ENCODE assay signal across 8 cellular contexts in the genomic region with DNA sequence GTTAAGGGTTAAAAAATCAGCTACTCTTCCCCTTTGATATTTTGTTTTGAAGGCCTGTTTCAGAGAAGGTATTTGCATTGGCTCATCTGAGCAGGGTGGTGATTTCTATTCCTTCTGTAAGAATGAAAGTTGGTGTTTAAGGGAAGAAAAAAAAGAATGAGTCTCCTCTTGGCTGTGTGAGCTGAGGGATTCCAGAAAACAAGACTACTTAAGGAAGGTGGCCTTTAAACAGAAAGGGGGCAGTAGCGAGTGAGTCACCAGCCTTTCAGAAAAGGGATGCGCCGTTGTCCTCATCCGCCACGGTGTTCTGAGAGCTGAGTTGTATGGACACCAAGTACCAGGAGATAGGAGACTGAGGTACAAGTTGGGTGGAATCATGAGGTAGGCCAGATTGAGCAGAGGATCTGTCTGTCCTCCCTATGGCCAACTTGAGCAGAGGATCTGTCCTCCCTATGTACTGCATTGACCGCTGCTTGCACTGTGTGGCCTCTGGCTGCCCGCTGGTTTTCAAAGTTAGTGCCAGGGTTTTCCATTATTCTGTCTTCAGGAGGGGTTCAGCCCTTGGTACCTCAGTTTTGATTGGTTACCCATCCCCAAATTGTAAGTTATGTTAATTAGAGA. TPM values are rescaled to one million over a fixed set of nuclear protein-coding genes. Genes with fewer than 3 reads are reported as not detected.
A peak's percentile ranks its signal among the peaks of the same experiment; 100 is the strongest.
DNase-seq lines count a peak whose midpoint lies in the region; ATAC-seq and TF ChIP-seq lines count a peak whose summit lies in the region.
"Had no signal": no experiment of that assay in that cellular context is flagged by ENCODE, and none has a peak within 500 bp of the region (broad histone marks: within the 10 kb centered on the region; RNA-seq: fewer than 3 reads in every experiment).

No MANE protein-coding gene starts in this region.

- peak overlapping the region; percentile 32 for H3K4me3 Mint-ChIP-seq in CD4-positive, alpha-beta T cell
- no peak overlapping the region for H3K4me3 Mint-ChIP-seq in GM23338
- H3K4me3 Mint-ChIP-seq in activated T-helper 2 cell treated with anti-CD3 and anti-CD28 coated beads, Interferon-gamma antibody, Interleukin-2, Interleukin-4, amounts not matched to agents 10 μg/mL and 5 μg/mL and 100 μg/mL, durations not matched to agents 14 hours and 24 hours and 36 hours (ENCODE audit: low read depth) = peak overlapping the region; percentile 71

- ATAC-seq in CD4-positive, alpha-beta T cell (ENCODE audit: poor library complexity) = peak; percentile 18
- ATAC-seq in GM23338 (peak; percentile 95), HG02798 (IDR thresholded peaks at IDR 0.05; ENCODE audit: poor library complexity, unreplicated experiment) (no peak), GM18502 (IDR thresholded peaks at IDR 0.05; ENCODE audit: poor library complexity, unreplicated experiment) (no peak)

- H3K4me1 ChIP-seq in GM23338 (ENCODE audit: insufficient read depth) (0 out of 2 replicates have a peak, but pooled peaks cover 3% of the 10 kb centered on the region), mesendoderm (ENCODE audit: control insufficient read depth, low read depth, low read length) (peaks cover 2% of the 10 kb centered on the region)

- no peak overlapping the region for H2AK5ac ChIP-seq in mesendoderm (ENCODE audit: low read length)

- H3K9me2 ChIP-seq in GM23338 (ENCODE audit: insufficient read depth) = no peaks in the 10 kb centered on the region

- no peak overlapping the region for H3K23ac ChIP-seq in mesendoderm (ENCODE audit: low read length)

- peaks cover 65% of the 10 kb centered on the region for H3K36me3 Mint-ChIP-seq in CD4-positive, alpha-beta T cell (ENCODE audit: low read depth)
- peaks cover 8% of the 10 kb centered on the region; the same call in 2 of the 3 replicates for H3K36me3 Mint-ChIP-seq in GM23338 (ENCODE audit: low read depth)
- peaks cover 92% of the 10 kb centered on the region for H3K36me3 Mint-ChIP-seq in activated T-helper 2 cell treated with anti-CD3 and anti-CD28 coated beads, Interferon-gamma antibody, Interleukin-2, Interleukin-4, amounts not matched to agents 10 μg/mL and 5 μg/mL and 100 μg/mL, durations not matched to agents 14 hours and 24 hours and 36 hours (ENCODE audit: low read depth)

- no peak overlapping the region for H3K27ac ChIP-seq in CD4-positive, alpha-beta T cell (ENCODE audit: low read depth, low read length)
- H3K27ac ChIP-seq in GM23338 (ENCODE audit: low read depth) (no peak overlapping the region), mesendoderm (ENCODE audit: low read depth, low read length) (no peak overlapping the region)

- TF ChIP-seq CTCF in CD4-positive, alpha-beta T cell (IDR thresholded peaks at IDR 0.05) = no peak
- peak; percentile 70 to 76 for TF ChIP-seq CTCF in GM23338 (conservative IDR thresholded peaks at IDR 0.05; ENCODE audit: low read depth in 2 of 2)

- H4K8ac ChIP-seq in mesendoderm (ENCODE audit: low read depth, low read length) = no peak overlapping the region

- no peaks in the 10 kb centered on the region for H3K9me3 ChIP-seq in CD4-positive, alpha-beta T cell (ENCODE audit: control insufficient read depth, low read length)

- H3K4me3 ChIP-seq in GM23338 = no peak overlapping the region
- no peak overlapping the region for H3K4me3 ChIP-seq in mesendoderm (ENCODE audit: low read length)

- no peak overlapping the region for H3K18ac ChIP-seq in mesendoderm (ENCODE audit: low read length)

- H3K9me3 Mint-ChIP-seq in CD4-positive, alpha-beta T cell = no peaks in the 10 kb centered on the region
- no peaks in the 10 kb centered on the region for H3K9me3 Mint-ChIP-seq in GM23338
- no peaks in the 10 kb centered on the region for H3K9me3 Mint-ChIP-seq in activated T-helper 2 cell treated with anti-CD3 and anti-CD28 coated beads, Interferon-gamma antibody, Interleukin-2, Interleukin-4, amounts not matched to agents 10 μg/mL and 5 μg/mL and 100 μg/mL, durations not matched to agents 14 hours and 24 hours and 36 hours

- no peak overlapping the region for H2AFZ ChIP-seq in GM23338

- intact Hi-C loops in CD4-positive, alpha-beta T cell (cut with DNase I, micrococcal nuclease) = no loop called here
- intact Hi-C loops in activated T-helper 2 cell treated with anti-CD3 and anti-CD28 coated beads, Interferon-gamma antibody, Interleukin-2, Interleukin-4, amounts not matched to agents 10 μg/mL and 5 μg/mL and 100 μg/mL, durations not matched to agents 14 hours and 24 hours and 36 hours (cut with micrococcal nuclease) = loop anchor here (2.0 to 5.0 kb wide), 4 partner anchors 37 to 322 kb away; no protein-coding TSS in a partner anchor

- H3K36me3 ChIP-seq in GM23338 (ENCODE audit: insufficient read depth) (no peaks in the 10 kb centered on the region), mesendoderm (ENCODE audit: control insufficient read depth, insufficient read depth, low read length) (no peaks in the 10 kb centered on the region)

- H3K27ac Mint-ChIP-seq in CD4-positive, alpha-beta T cell = peak overlapping the region; percentile 85
- H3K27ac Mint-ChIP-seq in GM23338 = no peak overlapping the region
- H3K27ac Mint-ChIP-seq in activated T-helper 2 cell treated with anti-CD3 and anti-CD28 coated beads, Interferon-gamma antibody, Interleukin-2, Interleukin-4, amounts not matched to agents 10 μg/mL and 5 μg/mL and 100 μg/mL, durations not matched to agents 14 hours and 24 hours and 36 hours = peak overlapping the region; percentile 92

- no CpG with 5 or more reads among the region's 7 CpGs for WGBS in mesendoderm (ENCODE audit: extremely low coverage, insufficient coverage, low lambda C conversion rate)

- H3K9ac ChIP-seq in mesendoderm (ENCODE audit: low read length) = no peak overlapping the region

- POLR2A ChIA-PET in CD4-positive, alpha-beta T cell (lab: Charles Lee) = interaction anchor here (0.7 to 4.9 kb wide), 3 partner anchors 20 to 111 kb away, joined by 3 to 27 read pairs (median 3); no protein-coding TSS in a partner anchor

- DNase-seq in CD4-positive, alpha-beta T cell = no peak
- peak; percentile 79 for DNase-seq in GM23338 (ENCODE audit: low spot score)
- no peak for DNase-seq in activated T-helper 2 cell treated with anti-CD3 and anti-CD28 coated beads, Interferon-gamma antibody, Interleukin-2, Interleukin-4, amounts not matched to agents 10 μg/mL and 5 μg/mL and 100 μg/mL, durations not matched to agents 14 hours and 24 hours and 36 hours (ENCODE audit: low spot score)
- DNase-seq in mesendoderm = peak; percentile 58
- no peak for DNase-seq in NCI-H1694 (lab: John Stamatoyannopoulos, UW)
- DNase-seq: SIG-M5 had no signal

- no peaks in the 10 kb centered on the region for H3K27me3 Mint-ChIP-seq in CD4-positive, alpha-beta T cell
- H3K27me3 Mint-ChIP-seq in GM23338 (ENCODE audit: insufficient read depth, low read depth, poor library complexity) = no peaks in the 10 kb centered on the region
- no peaks in the 10 kb centered on the region for H3K27me3 Mint-ChIP-seq in activated T-helper 2 cell treated with anti-CD3 and anti-CD28 coated beads, Interferon-gamma antibody, Interleukin-2, Interleukin-4, amounts not matched to agents 10 μg/mL and 5 μg/mL and 100 μg/mL, durations not matched to agents 14 hours and 24 hours and 36 hours (ENCODE audit: low read depth)

- H3K4me2 ChIP-seq in GM23338 (no peak overlapping the region), mesendoderm (ENCODE audit: low read length) (no peak overlapping the region)

- H2BK5ac ChIP-seq in mesendoderm (ENCODE audit: low read length) = no peak overlapping the region

- no peaks in the 10 kb centered on the region for H3K79me1 ChIP-seq in mesendoderm (ENCODE audit: low read length)

- no peaks in the 10 kb centered on the region for H3K27me3 ChIP-seq in CD4-positive, alpha-beta T cell (ENCODE audit: control insufficient read depth, insufficient read depth, low read length)
- no peaks in the 10 kb centered on the region for H3K27me3 ChIP-seq in GM23338 (ENCODE audit: insufficient read depth)
- no peaks in the 10 kb centered on the region for H3K27me3 ChIP-seq in mesendoderm (ENCODE audit: insufficient read depth, low read length, poor library complexity)

- no peak overlapping the region for H4K5ac ChIP-seq in mesendoderm (ENCODE audit: low read length)

- H2BK15ac ChIP-seq in mesendoderm (replicated peaks; ENCODE audit: low read depth) = no peak overlapping the region

- no peaks in the 10 kb centered on the region for H4K20me1 ChIP-seq in GM23338 (replicated peaks; ENCODE audit: insufficient read depth)

- no peak overlapping the region for H3K4ac ChIP-seq in mesendoderm (ENCODE audit: low read depth, low read length)

- H3K79me2 ChIP-seq in GM23338 (replicated peaks; ENCODE audit: insufficient read depth) = no peaks in the 10 kb centered on the region
- no peaks in the 10 kb centered on the region for H3K79me2 ChIP-seq in mesendoderm (ENCODE audit: control insufficient read depth, insufficient read depth, low read length)

- CTCF ChIA-PET in CD4-positive, alpha-beta T cell (lab: Charles Lee) = interaction anchor here (0.8 to 1.1 kb wide), 3 partner anchors 17 to 108 kb away, joined by 3 to 5 read pairs (median 3); no protein-coding TSS in a partner anchor

- H3K4me1 Mint-ChIP-seq in CD4-positive, alpha-beta T cell (ENCODE audit: low read depth) = peaks cover 95% of the 10 kb centered on the region
- H3K4me1 Mint-ChIP-seq in GM23338 = peaks cover 29% of the 10 kb centered on the region
- peaks cover 84% of the 10 kb centered on the region for H3K4me1 Mint-ChIP-seq in activated T-helper 2 cell treated with anti-CD3 and anti-CD28 coated beads, Interferon-gamma antibody, Interleukin-2, Interleukin-4, amounts not matched to agents 10 μg/mL and 5 μg/mL and 100 μg/mL, durations not matched to agents 14 hours and 24 hours and 36 hours (ENCODE audit: low read depth)

- no peak overlapping the region for H3K56ac ChIP-seq in mesendoderm (ENCODE audit: low read length)

- H2BK120ac ChIP-seq in mesendoderm (ENCODE audit: low read depth, low read length) = no peak overlapping the region

- H3F3A ChIP-seq in GM23338 (replicated peaks; ENCODE audit: low read depth) = no peaks in the 10 kb centered on the region

RNA-seq across cellular contexts. Expression of a gene that starts 8.2 kb away (rescaled TPM):
- total RNA-seq in CD4-positive, alpha-beta T cell = 10 to 100 TPM; 84.8 to 88.6 TPM
- total RNA-seq in GM23338 (2014; rRNA removed; shearing (Covaris generic)) = 24.5 and 35.4 TPM in 2 replicates
- polyA plus RNA-seq in GM23338 (2016; fragmentation: Nextera tagmentation; extraction: Ambion mirVana) = 6.4 and 10.9 TPM in 2 replicates
- total RNA-seq in activated T-helper 2 cell treated with anti-CD3 and anti-CD28 coated beads, Interferon-gamma antibody, Interleukin-2, Interleukin-4, amounts not matched to agents 10 μg/mL and 5 μg/mL and 100 μg/mL, durations not matched to agents 14 hours and 24 hours and 36 hours = 268 and 272 TPM in 2 replicates
- 1.6 TPM for polyA plus RNA-seq in mesendoderm (2013, experiment 1 of 2)
- polyA plus RNA-seq in mesendoderm (2013, experiment 2 of 2) = 1.7 TPM

Comparison
In these comparisons a context has a peak if more than half of its experiments do, and no peak if none do; other contexts are left out.
1. ATAC-seq: peak in CD4-positive, alpha-beta T cell (single experiment) and GM23338 (single experiment); none in HG02798 (single experiment) and GM18502 (single experiment).
2. DNase-seq: peak in GM23338 (single experiment) and mesendoderm (single experiment); none in CD4-positive, alpha-beta T cell (0 of 10), activated T-helper 2 cell treated with anti-CD3 and anti-CD28 coated beads, Interferon-gamma antibody, Interleukin-2, Interleukin-4, amounts not matched to agents 10 μg/mL and 5 μg/mL and 100 μg/mL, durations not matched to agents 14 hours and 24 hours and 36 hours (single experiment) and NCI-H1694 (single experiment).